Comparison of ENCODE assay signal across 9 cellular contexts in genomic region chr1:57423135-57424131, GRCh38. TPM values are rescaled to one million over a fixed set of nuclear protein-coding genes. Genes with fewer than 3 reads are reported as not detected.
A peak's percentile ranks its signal among the peaks of the same experiment; 100 is the strongest.
DNase-seq lines count a peak whose midpoint lies in the region; ATAC-seq and TF ChIP-seq lines count a peak whose summit lies in the region.
"Had no signal": no experiment of that assay in that cellular context is flagged by ENCODE, and none has a peak within 500 bp of the region (broad histone marks: within the 10 kb centered on the region; RNA-seq: fewer than 3 reads in every experiment).

DAB1 (minus strand) TSS chr1:57424060; CDS start chr1:57291030, 133,030 bp downstream.

- H2AFZ ChIP-seq in hepatocyte: peak within 1 kb of the TSS; percentile 85

- H3K9me3 ChIP-seq in hepatocyte (ENCODE audit: low read depth): no peaks in the 10 kb centered on the region
- no peaks in the 10 kb centered on the region for H3K9me3 ChIP-seq in skeletal muscle satellite cell (replicated peaks; ENCODE audit: low read length)

- H3K27ac Mint-ChIP-seq in activated CD8-positive, alpha-beta T cell treated with anti-CD3 and anti-CD28 coated beads, Interleukin-2, amount 10 ng/mL, durations not matched to agents 7 days and 5 days: peak within 1 kb of the TSS; percentile 57
- no peak within 1 kb of the TSS for H3K27ac Mint-ChIP-seq in activated CD8-positive, alpha-beta memory T cell treated with anti-CD3 and anti-CD28 coated beads, Interleukin-2, amount 10 ng/mL, durations not matched to agents 7 days and 5 days

- peaks cover 52% of the 10 kb centered on the region for H3K27me3 Mint-ChIP-seq in activated CD8-positive, alpha-beta T cell treated with anti-CD3 and anti-CD28 coated beads, Interleukin-2, amount 10 ng/mL, durations not matched to agents 7 days and 5 days (ENCODE audit: low read depth)
- peaks cover 56% of the 10 kb centered on the region for H3K27me3 Mint-ChIP-seq in activated CD8-positive, alpha-beta memory T cell treated with anti-CD3 and anti-CD28 coated beads, Interleukin-2, amount 10 ng/mL, durations not matched to agents 7 days and 5 days

- CTCF ChIA-PET in activated CD8-positive, alpha-beta T cell treated with anti-CD3 and anti-CD28 coated beads, Interleukin-2, amount 10 ng/mL, durations not matched to agents 7 days and 5 days (lab: Charles Lee): no interaction called here
- CTCF ChIA-PET in activated CD8-positive, alpha-beta memory T cell treated with anti-CD3 and anti-CD28 coated beads, Interleukin-2, amount 10 ng/mL, durations not matched to agents 7 days and 5 days (lab: Charles Lee): no interaction called here

- H3K27me3 ChIP-seq in hepatocyte (peaks cover 50% of the 10 kb centered on the region), skeletal muscle satellite cell (ENCODE audit: control insufficient read depth, insufficient read depth, low read length) (peaks cover 70% of the 10 kb centered on the region)

- DNase-seq in DMS 273 (lab: John Stamatoyannopoulos, UW; ENCODE audit: unreplicated experiment) (peak; percentile 81), DMS 273 treated with DMSO at 0.1 percent for 48 hours (lab: John Stamatoyannopoulos, UW) (no peak), hepatocyte (ENCODE audit: low spot score) (peak; percentile 64), T-helper 9 cell (no peak)
- DNase-seq in activated CD8-positive, alpha-beta T cell treated with anti-CD3 and anti-CD28 coated beads, Interleukin-2, amount 10 ng/mL, durations not matched to agents 7 days and 5 days: peak; percentile 19
- DNase-seq in activated CD8-positive, alpha-beta memory T cell treated with anti-CD3 and anti-CD28 coated beads, Interleukin-2, amount 10 ng/mL, durations not matched to agents 7 days and 5 days: no peak

- TF ChIP-seq CTCF in hepatocyte (IDR thresholded peaks at IDR 0.05; ENCODE audit: poor library complexity): no peak

- peak; percentile 57 for ATAC-seq in activated CD8-positive, alpha-beta T cell treated with anti-CD3 and anti-CD28 coated beads, Interleukin-2, amount 10 ng/mL, durations not matched to agents 7 days and 5 days
- ATAC-seq in HG02840 (IDR thresholded peaks at IDR 0.05; ENCODE audit: low FRiP score, unreplicated experiment): no peak
- no peak for ATAC-seq in activated CD8-positive, alpha-beta memory T cell treated with anti-CD3 and anti-CD28 coated beads, Interleukin-2, amount 10 ng/mL, durations not matched to agents 7 days and 5 days

- peak within 1 kb of the TSS; percentile 68 for H3K27ac ChIP-seq in hepatocyte
- H3K27ac ChIP-seq: 22Rv1 had no signal

- peak within 1 kb of the TSS; percentile 46 for H3K4me3 ChIP-seq in hepatocyte
- peak within 1 kb of the TSS; percentile 52 for H3K4me3 ChIP-seq in skeletal muscle satellite cell (ENCODE audit: low read length)

- no peak within 1 kb of the TSS for H3K4me3 Mint-ChIP-seq in activated CD8-positive, alpha-beta T cell treated with anti-CD3 and anti-CD28 coated beads, Interleukin-2, amount 10 ng/mL, durations not matched to agents 7 days and 5 days
- no peak within 1 kb of the TSS for H3K4me3 Mint-ChIP-seq in activated CD8-positive, alpha-beta memory T cell treated with anti-CD3 and anti-CD28 coated beads, Interleukin-2, amount 10 ng/mL, durations not matched to agents 7 days and 5 days

- no peak within 1 kb of the TSS for H3K9ac ChIP-seq in skeletal muscle satellite cell (ENCODE audit: low read depth, low read length)

- H3K9me3 Mint-ChIP-seq in activated CD8-positive, alpha-beta T cell treated with anti-CD3 and anti-CD28 coated beads, Interleukin-2, amount 10 ng/mL, durations not matched to agents 7 days and 5 days (ENCODE audit: insufficient read depth): no peaks in the 10 kb centered on the region
- no peaks in the 10 kb centered on the region for H3K9me3 Mint-ChIP-seq in activated CD8-positive, alpha-beta memory T cell treated with anti-CD3 and anti-CD28 coated beads, Interleukin-2, amount 10 ng/mL, durations not matched to agents 7 days and 5 days (ENCODE audit: low read depth)

- H3K36me3 Mint-ChIP-seq in activated CD8-positive, alpha-beta T cell treated with anti-CD3 and anti-CD28 coated beads, Interleukin-2, amount 10 ng/mL, durations not matched to agents 7 days and 5 days (ENCODE audit: low read depth): no peaks in the 10 kb centered on the region
- no peaks in the 10 kb centered on the region for H3K36me3 Mint-ChIP-seq in activated CD8-positive, alpha-beta memory T cell treated with anti-CD3 and anti-CD28 coated beads, Interleukin-2, amount 10 ng/mL, durations not matched to agents 7 days and 5 days

- H4K20me1 ChIP-seq in hepatocyte (ENCODE audit: insufficient read depth, poor library complexity, severe bottlenecking): no peaks in the 10 kb centered on the region

- H3K4me1 ChIP-seq in hepatocyte (ENCODE audit: insufficient read depth) (no peaks in the 10 kb centered on the region), skeletal muscle satellite cell (ENCODE audit: control insufficient read depth, insufficient read depth, low read length) (peaks cover 11% of the 10 kb centered on the region)

- peaks cover 9% of the 10 kb centered on the region for H3K79me2 ChIP-seq in hepatocyte

- no peaks in the 10 kb centered on the region for H3K9me2 ChIP-seq in hepatocyte (replicated peaks; ENCODE audit: insufficient read depth)

- peaks cover 2% of the 10 kb centered on the region for H3K4me1 Mint-ChIP-seq in activated CD8-positive, alpha-beta T cell treated with anti-CD3 and anti-CD28 coated beads, Interleukin-2, amount 10 ng/mL, durations not matched to agents 7 days and 5 days (ENCODE audit: low read depth)
- peaks cover 1% of the 10 kb centered on the region for H3K4me1 Mint-ChIP-seq in activated CD8-positive, alpha-beta memory T cell treated with anti-CD3 and anti-CD28 coated beads, Interleukin-2, amount 10 ng/mL, durations not matched to agents 7 days and 5 days

- H3K4me2 ChIP-seq in hepatocyte (peak within 1 kb of the TSS; percentile 98), skeletal muscle satellite cell (ENCODE audit: low read length) (peak within 1 kb of the TSS; percentile 79)

- WGBS in hepatocyte (ENCODE audit: low lambda C conversion rate, missing lambda C conversion rate): under 1% methylated on average over 60 of the region's 85 CpGs

- H3K36me3 ChIP-seq in hepatocyte (replicated peaks; ENCODE audit: insufficient read depth, low read depth): no peaks in the 10 kb centered on the region
- no peaks in the 10 kb centered on the region for H3K36me3 ChIP-seq in skeletal muscle satellite cell (ENCODE audit: insufficient read depth, low read length)

- POLR2A ChIA-PET in activated CD8-positive, alpha-beta T cell treated with anti-CD3 and anti-CD28 coated beads, Interleukin-2, amount 10 ng/mL, durations not matched to agents 7 days and 5 days (lab: Charles Lee): no interaction called here

RNA-seq across cellular contexts. Expression of gene DAB1, which starts in this region (rescaled TPM):
- under 1 TPM; 0.10 to 0.18 TPM for total RNA-seq in activated CD8-positive, alpha-beta T cell treated with anti-CD3 and anti-CD28 coated beads, Interleukin-2, amount 10 ng/mL, durations not matched to agents 7 days and 5 days
- 36.7 and 37.6 TPM in 2 replicates for total RNA-seq in hepatocyte
- 19.5 and 21.9 TPM in 2 replicates for polyA plus RNA-seq in hepatocyte
- total RNA-seq in skeletal muscle satellite cell (2012; rRNA removed): not detected in 2 replicates
- under 1 TPM in 1 of 2 experiments, not detected in 1; 0.15 TPM for total RNA-seq in activated CD8-positive, alpha-beta memory T cell treated with anti-CD3 and anti-CD28 coated beads, Interleukin-2, amount 10 ng/mL, durations not matched to agents 7 days and 5 days

Comparison
In these comparisons a context has a peak if more than half of its experiments do, and no peak if none do; other contexts are left out.
1. RNA of gene DAB1 (total RNA-seq): 36.7 to 37.6 TPM in hepatocyte; 0.10 to 0.18 TPM in activated CD8-positive, alpha-beta T cell treated with anti-CD3 and anti-CD28 coated beads, Interleukin-2, amount 10 ng/mL, durations not matched to agents 7 days and 5 days and 0.15 TPM in activated CD8-positive, alpha-beta memory T cell treated with anti-CD3 and anti-CD28 coated beads, Interleukin-2, amount 10 ng/mL, durations not matched to agents 7 days and 5 days; every median in the first group is over 10 times any median in the second.
2. DNase-seq: peak in DMS 273 (single experiment) and hepatocyte (single experiment); none in DMS 273 treated with DMSO at 0.1 percent for 48 hours (single experiment), T-helper 9 cell (single experiment) and activated CD8-positive, alpha-beta memory T cell treated with anti-CD3 and anti-CD28 coated beads, Interleukin-2, amount 10 ng/mL, durations not matched to agents 7 days and 5 days (single experiment).
3. Peak in DNase-seq and ATAC-seq in activated CD8-positive, alpha-beta T cell treated with anti-CD3 and anti-CD28 coated beads, Interleukin-2, amount 10 ng/mL, durations not matched to agents 7 days and 5 days; RNA of the gene not detected or under 1 TPM.